9 cellular contexts compared by ENCODE assay signal in genomic region chr2:42566837-42567251, GRCh38. TPM values are rescaled to one million over a fixed set of nuclear protein-coding genes. Genes with fewer than 3 reads are reported as not detected.
A peak's percentile ranks its signal among the peaks of the same experiment; 100 is the strongest.
DNase-seq lines count a peak whose midpoint lies in the region; ATAC-seq, FAIRE-seq and TF ChIP-seq lines count a peak whose summit lies in the region.
"Had no signal": no experiment of that assay in that cellular context is flagged by ENCODE, and none has a peak within 500 bp of the region (broad histone marks: within the 10 kb centered on the region; RNA-seq: fewer than 3 reads in every experiment).

No MANE protein-coding gene starts in this region.

- TF ChIP-seq CTCF in bronchial epithelial cell (IDR thresholded peaks at IDR 0.05; ENCODE audit: insufficient read depth, low read length, severe bottlenecking): no peak

- no peak for FAIRE-seq in bronchial epithelial cell (lab: Jason Lieb, UNC)

- peaks cover 29% of the 10 kb centered on the region for H3K4me1 Mint-ChIP-seq in activated T-cell treated with anti-CD3 and anti-CD28 coated beads, Interleukin-2, amount 50 U/mL, for 24 hours (ENCODE audit: low read depth)

- peaks cover 39% of the 10 kb centered on the region for H3K4me1 ChIP-seq in thymus (ENCODE audit: control insufficient read depth, insufficient read depth, low read length)

- H3K36me3 ChIP-seq in bronchial epithelial cell (ENCODE audit: control insufficient read depth, insufficient read depth, low read length) (no peaks in the 10 kb centered on the region), thymus (ENCODE audit: control insufficient read depth, insufficient read depth) (no peaks in the 10 kb centered on the region)

- ATAC-seq in HG03280 (IDR thresholded peaks at IDR 0.05; ENCODE audit: unreplicated experiment) (peak; percentile 30), HG03520 (IDR thresholded peaks at IDR 0.05; ENCODE audit: unreplicated experiment) (no peak)

- no peak overlapping the region for H3K27ac Mint-ChIP-seq in activated T-cell treated with anti-CD3 and anti-CD28 coated beads, Interleukin-2, amount 50 U/mL, for 24 hours

- WGBS in thymus: 5% methylated on average over 1 of the region's 1 CpG

- DNase-seq in activated T-cell treated with anti-CD3 and anti-CD28 coated beads, Interleukin-2, amount 50 U/mL, for 24 hours: no peak
- no peak for DNase-seq in activated T-cell treated with anti-CD3 and anti-CD28 coated beads, Interleukin-2, amount 50 U/mL, for 48 hours
- DNase-seq in bronchial epithelial cell (ENCODE audit: low read depth) (peak; percentile 50), RPMI8226 (no peak), inferior parietal cortex (ENCODE audit: extremely low spot score) (no peak)
- DNase-seq: stimulated activated CD4-positive, alpha-beta T cell treated with anti-CD3 and anti-CD28 coated beads, Interleukin-4, amount 100 ng/mL, for 24 hours had no signal

- no peaks in the 10 kb centered on the region for H3K9me3 Mint-ChIP-seq in activated T-cell treated with anti-CD3 and anti-CD28 coated beads, Interleukin-2, amount 50 U/mL, for 24 hours

- no peaks in the 10 kb centered on the region for H3K27me3 Mint-ChIP-seq in activated T-cell treated with anti-CD3 and anti-CD28 coated beads, Interleukin-2, amount 50 U/mL, for 24 hours

- no peak overlapping the region for H3K4me3 ChIP-seq in bronchial epithelial cell (ENCODE audit: low read depth, low read length)
- H3K4me3 ChIP-seq in thymus (ENCODE audit: low read length): peak overlapping the region; percentile 77

- H3K36me3 Mint-ChIP-seq in activated T-cell treated with anti-CD3 and anti-CD28 coated beads, Interleukin-2, amount 50 U/mL, for 24 hours (ENCODE audit: low read depth): peaks cover 12% of the 10 kb centered on the region

- H3K27me3 ChIP-seq in bronchial epithelial cell (ENCODE audit: control insufficient read depth, insufficient read depth, low read length) (no peaks in the 10 kb centered on the region), thymus (ENCODE audit: control insufficient read depth, insufficient read depth) (no peaks in the 10 kb centered on the region)

- H3K4me3 Mint-ChIP-seq in activated T-cell treated with anti-CD3 and anti-CD28 coated beads, Interleukin-2, amount 50 U/mL, for 24 hours: peak overlapping the region; percentile 70

- H3K27ac ChIP-seq in thymus (ENCODE audit: low read depth): peak overlapping the region; percentile 72

- no peaks in the 10 kb centered on the region for H3K9me3 ChIP-seq in thymus (ENCODE audit: control insufficient read depth)

RNA-seq across cellular contexts. Expression of gene MTA3, which starts 1.6 kb away (rescaled TPM):
- total RNA-seq in bronchial epithelial cell: 18.2 and 30.2 TPM in 2 replicates
- polyA plus RNA-seq in thymus: 64.9 TPM
